32 cellular contexts compared by ENCODE assay signal in the genomic region with DNA sequence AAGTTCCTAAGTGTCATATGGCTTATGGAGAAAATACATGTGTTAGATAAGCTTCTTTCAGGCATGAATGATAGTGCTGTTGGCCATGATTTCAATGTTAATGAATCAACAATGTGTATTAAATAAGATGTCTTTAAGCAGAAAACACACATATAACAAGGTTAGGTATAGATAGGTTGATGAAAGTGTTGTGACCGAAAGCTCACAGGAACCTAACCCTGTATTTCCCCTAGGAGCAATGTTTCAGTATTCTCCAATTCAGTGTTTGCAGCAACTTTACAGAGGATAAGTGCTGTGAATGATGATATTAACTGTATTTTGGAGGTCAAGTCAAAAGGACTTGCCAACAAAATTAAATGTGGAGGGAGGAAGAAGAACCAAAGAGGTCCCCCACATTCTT.
"Had no signal": no experiment of that assay in that cellular context is flagged by ENCODE, and none has a peak within 500 bp of the region (broad histone marks: within the 10 kb centered on the region; RNA-seq: fewer than 3 reads in every experiment).

No MANE protein-coding gene starts in this region.

- H3K4me1 ChIP-seq: ascending aorta, body of pancreas, breast epithelium had no signal

- DNase-seq: activated effector memory CD4-positive, alpha-beta T cell treated with anti-CD3 and anti-CD28 coated beads, Interleukin-2, amount 50 U/mL, for 16 hours; activated effector memory CD4-positive, alpha-beta T cell treated with Interleukin-2 at 50 U/mL for 16 hours; activated gamma-delta T cell; activated gamma-delta T cell treated with Interleukin-2 at 50 U/mL for 16 hours; activated naive CD4-positive, alpha-beta T cell; activated naive CD4-positive, alpha-beta T cell treated with anti-CD3 and anti-CD28 coated beads for 36 hours; activated naive CD4-positive, alpha-beta T cell treated with anti-CD3 and anti-CD28 coated beads, Interleukin-2, amount 10 ng/mL, durations not matched to agents 7 days and 5 days; activated naive CD4-positive, alpha-beta T cell treated with anti-CD3 and anti-CD28 coated beads, Interleukin-2, amount 50 U/mL, for 16 hours; activated naive CD4-positive, alpha-beta T cell treated with Interleukin-2 at 50 U/mL for 16 hours; activated naive CD8-positive, alpha-beta T cell treated with anti-CD3 and anti-CD28 coated beads for 36 hours; activated naive CD8-positive, alpha-beta T cell treated with anti-CD3 and anti-CD28 coated beads, Interleukin-2, amount 10 ng/mL, durations not matched to agents 7 days and 5 days; activated naive CD8-positive, alpha-beta T cell treated with anti-CD3 and anti-CD28 coated beads, Interleukin-2, amount 50 U/mL, for 24 hours; activated T-cell treated with anti-CD3 and anti-CD28 coated beads, Interleukin-2, amount 50 U/mL, for 1 hour; activated T-cell treated with anti-CD3 and anti-CD28 coated beads, Interleukin-2, amount 50 U/mL, for 24 hours; activated T-cell treated with anti-CD3 and anti-CD28 coated beads, Interleukin-2, amount 50 U/mL, for 4 hours; activated T-cell treated with anti-CD3 and anti-CD28 coated beads, Interleukin-2, amount 50 U/mL, for 48 hours; activated T-cell treated with anti-CD3 and anti-CD28 coated beads, Interleukin-2, amount 50 U/mL, for 72 hours; adrenal gland; amniotic stem cell; amygdala; anterior cingulate cortex; aorta; body of pancreas; brain microvascular endothelial cell; caudate nucleus; central memory CD4-positive, alpha-beta T cell; cerebellar nuclear complex had no signal

- H3K27ac ChIP-seq: adrenal gland, ascending aorta, body of pancreas, brain microvascular endothelial cell, cardiac muscle cell had no signal

- H3K4me3 ChIP-seq: adrenal gland, ascending aorta, body of pancreas, breast epithelium, cardiac muscle cell had no signal

- H3K36me3 ChIP-seq: adrenal gland, ascending aorta, brain microvascular endothelial cell, breast epithelium, cardiac muscle cell had no signal

- H3K9me3 ChIP-seq: adrenal gland, body of pancreas had no signal

- H3K27me3 ChIP-seq: adrenal gland, ascending aorta, body of pancreas, brain microvascular endothelial cell, breast epithelium, cardiac muscle cell had no signal

- ATAC-seq: activated naive CD4-positive, alpha-beta T cell treated with anti-CD3 and anti-CD28 coated beads, Interleukin-2, amount 50 U/mL, for 72 hours; activated naive CD8-positive, alpha-beta T cell treated with anti-CD3 and anti-CD28 coated beads, Interleukin-2, amount 50 U/mL, for 24 hours; activated T-cell treated with anti-CD3 and anti-CD28 coated beads, Interleukin-2, amount 50 U/mL, for 4 hours; activated T-cell treated with anti-CD3 and anti-CD28 coated beads, Interleukin-2, amount 50 U/mL, for 72 hours; activated T-helper 17 cell treated with anti-CD3 and anti-CD28 coated beads, Interleukin-2, amount 50 U/mL, for 72 hours; body of pancreas had no signal
